Comparison of ENCODE assay signal across 1 cellular context in genomic region chr12:110010853-110011835, GRCh38.
TF ChIP-seq lines count a peak whose summit lies in the region.

No MANE protein-coding gene starts in this region.

TF ChIP-seq in GM12878, 131 proteins besides CTCF, POLR2A, EP300 and RAD21 (continued from another document):
- TF ChIP-seq, protein P1, sequence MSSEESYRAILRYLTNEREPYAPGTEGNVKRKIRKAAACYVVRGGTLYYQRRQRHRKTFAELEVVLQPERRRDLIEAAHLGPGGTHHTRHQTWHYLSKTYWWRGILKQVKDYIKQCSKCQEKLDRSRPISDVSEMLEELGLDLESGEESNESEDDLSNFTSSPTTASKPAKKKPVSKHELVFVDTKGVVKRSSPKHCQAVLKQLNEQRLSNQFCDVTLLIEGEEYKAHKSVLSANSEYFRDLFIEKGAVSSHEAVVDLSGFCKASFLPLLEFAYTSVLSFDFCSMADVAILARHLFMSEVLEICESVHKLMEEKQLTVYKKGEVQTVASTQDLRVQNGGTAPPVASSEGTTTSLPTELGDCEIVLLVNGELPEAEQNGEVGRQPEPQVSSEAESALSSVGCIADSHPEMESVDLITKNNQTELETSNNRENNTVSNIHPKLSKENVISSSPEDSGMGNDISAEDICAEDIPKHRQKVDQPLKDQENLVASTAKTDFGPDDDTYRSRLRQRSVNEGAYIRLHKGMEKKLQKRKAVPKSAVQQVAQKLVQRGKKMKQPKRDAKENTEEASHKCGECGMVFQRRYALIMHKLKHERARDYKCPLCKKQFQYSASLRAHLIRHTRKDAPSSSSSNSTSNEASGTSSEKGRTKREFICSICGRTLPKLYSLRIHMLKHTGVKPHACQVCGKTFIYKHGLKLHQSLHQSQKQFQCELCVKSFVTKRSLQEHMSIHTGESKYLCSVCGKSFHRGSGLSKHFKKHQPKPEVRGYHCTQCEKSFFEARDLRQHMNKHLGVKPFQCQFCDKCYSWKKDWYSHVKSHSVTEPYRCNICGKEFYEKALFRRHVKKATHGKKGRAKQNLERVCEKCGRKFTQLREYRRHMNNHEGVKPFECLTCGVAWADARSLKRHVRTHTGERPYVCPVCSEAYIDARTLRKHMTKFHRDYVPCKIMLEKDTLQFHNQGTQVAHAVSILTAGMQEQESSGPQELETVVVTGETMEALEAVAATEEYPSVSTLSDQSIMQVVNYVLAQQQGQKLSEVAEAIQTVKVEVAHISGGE (CRISPR knock-in tag; IDR thresholded peaks at IDR 0.05), result peak; percentile 68
- no peak for TF ChIP-seq BCLAF1 (IDR thresholded peaks at IDR 0.05)
- no peak for TF ChIP-seq SMC3 (IDR thresholded peaks at IDR 0.05; ENCODE audit: borderline replicate concordance, low read length)
- 0 out of 3 replicates have a peak, but pooled peaks have one; percentile 8 for TF ChIP-seq POU2F2 (IDR thresholded peaks at IDR 0.05; ENCODE audit: borderline replicate concordance, low read depth, low read length)
